8 cellular contexts compared by ENCODE assay signal in genomic region chr18:33495278-33495677, GRCh38. TPM values are rescaled to one million over a fixed set of nuclear protein-coding genes. Genes with fewer than 3 reads are reported as not detected.
A peak's percentile ranks its signal among the peaks of the same experiment; 100 is the strongest.
DNase-seq lines count a peak whose midpoint lies in the region; ATAC-seq, FAIRE-seq and TF ChIP-seq lines count a peak whose summit lies in the region.

No MANE protein-coding gene starts in this region.

- peak; percentile 55 for TF ChIP-seq RAD21 in GM12878 (IDR thresholded peaks at IDR 0.05; ENCODE audit: insufficient read depth, low read depth, low read length)

- no peak for TF ChIP-seq EP300 in GM12878 (IDR thresholded peaks at IDR 0.05; ENCODE audit: borderline replicate concordance in 1 of 2, control insufficient read depth in 1 of 2, low read depth in 2 of 2, low read length in 2 of 2)

- SMC1A ChIA-PET in GM12878 (lab: Charles Lee; ENCODE audit: uncharacterized antibody, unreplicated experiment) = interaction anchor here (0.7 kb wide), 1 partner anchor 265 kb away, joined by 5 read pairs; no protein-coding TSS in a partner anchor

- no peak overlapping the region for H3K27ac ChIP-seq in GM12878 (ENCODE audit: control insufficient read depth, insufficient read depth)

- no peak for FAIRE-seq in GM12878 (lab: Jason Lieb, UNC)

- no TSS peak for BruUV-seq in GM12878 (replicated peaks; lab: Mats Ljungman, UMichigan)

- H3K4me3 ChIP-seq in GM12878 = no peak overlapping the region

- no peak overlapping the region for H3K4me2 ChIP-seq in GM12878 (ENCODE audit: control insufficient read depth, insufficient read depth)

- H2AFZ ChIP-seq in GM12878 (ENCODE audit: control insufficient read depth, low read depth, low read length) = no peak overlapping the region

- CTCF ChIA-PET in GM12878 (lab: Yijun Ruan, JAX) = interaction anchor here (0.7 to 1.4 kb wide), 6 partner anchors 11 to 1337 kb away, joined by 3 to 9 read pairs (median 4); no protein-coding TSS in a partner anchor

- peak; percentile 72 for ATAC-seq in GM12878
- peak; percentile 71 for ATAC-seq in left colon
- ATAC-seq in HG02588 (IDR thresholded peaks at IDR 0.05; ENCODE audit: unreplicated experiment) = no peak

- no peaks in the 10 kb centered on the region for H3K4me1 ChIP-seq in GM12878 (ENCODE audit: control insufficient read depth, insufficient read depth, low read length)

- POLR2A ChIA-PET in GM12878 (lab: Charles Lee) = no interaction called here

- no peak for TF ChIP-seq POLR2A in GM12878 (IDR thresholded peaks at IDR 0.05; ENCODE audit: low read depth, low read length)

- no peaks in the 10 kb centered on the region for H3K36me3 ChIP-seq in GM12878 (ENCODE audit: control insufficient read depth in 2 of 2, insufficient read depth in 2 of 2, low read length in 1 of 2)

- no peaks in the 10 kb centered on the region for H3K79me2 ChIP-seq in GM12878 (ENCODE audit: control insufficient read depth, insufficient read depth, low read length)

- no peak overlapping the region for H3K9ac ChIP-seq in GM12878 (ENCODE audit: control insufficient read depth, insufficient read depth, low read length)

- peak; percentile 8 for DNase-seq in NCI-H2029 (lab: John Stamatoyannopoulos, UW)
- DNase-seq in NCI-H2029 treated with DMSO at 0.1 percent for 48 hours (lab: John Stamatoyannopoulos, UW) = no peak
- DNase-seq in NCI-H1694 treated with DMSO at 0.1 percent for 48 hours (lab: John Stamatoyannopoulos, UW) = peak; percentile 67
- DNase-seq in GM12878 (ENCODE audit: low read depth, low spot score) = peak; percentile 2
- no peak for DNase-seq in left colon
- DNase-seq in AG08395 (ENCODE audit: low spot score) = no peak
- DNase-seq in germinal center (ENCODE audit: low spot score) = no peak

- WGBS in GM12878 (ENCODE audit: insufficient coverage, insufficient replicate concordance, low lambda C conversion rate, missing lambda C conversion rate) = 0% methylated on average over 1 of the region's 1 CpG

- no peaks in the 10 kb centered on the region for H3K27me3 ChIP-seq in GM12878 (replicated peaks in 1 of 2; ENCODE audit: control insufficient read depth in 2 of 2, insufficient read depth in 2 of 2, low read length in 1 of 2)

- intact Hi-C loops in GM12878 (cut with micrococcal nuclease; ENCODE audit: unreplicated experiment) = loop anchor here (1.0 kb wide), 1 partner anchor 263 kb away; no protein-coding TSS in a partner anchor
- intact Hi-C loops in left colon (cut with DNase I, micrococcal nuclease) = loop anchor here (10.0 kb wide), 2 partner anchors 260 to 270 kb away; no protein-coding TSS in a partner anchor

- RAD21 ChIA-PET in GM12878 (lab: Charles Lee; ENCODE audit: unreplicated experiment) = no interaction called here

- no peaks in the 10 kb centered on the region for H3K9me3 ChIP-seq in GM12878 (replicated peaks; ENCODE audit: control insufficient read depth, insufficient read depth, low read length)

- no peaks in the 10 kb centered on the region for H4K20me1 ChIP-seq in GM12878 (ENCODE audit: control insufficient read depth, insufficient read depth)

- peak; percentile 35 to 40 (median 38); a peak in 3 of 6 replicates for TF ChIP-seq CTCF in GM12878 (IDR thresholded peaks at IDR 0.05 in 2 of 3, conservative IDR thresholded peaks at IDR 0.05 in 1 of 3; ENCODE audit: control insufficient read depth in 2 of 3, extremely low read depth in 1 of 3, insufficient read depth in 1 of 3, low read depth in 3 of 3, low read length in 3 of 3)

- in situ Hi-C loops in GM12878 (cut with MboI) = no loop called here

TF ChIP-seq in GM12878, 131 proteins besides CTCF, POLR2A, EP300 and RAD21:
- TF ChIP-seq SPI1 (IDR thresholded peaks at IDR 0.05; ENCODE audit: borderline replicate concordance, insufficient read depth, low read depth, low read length) = no peak
- peak; percentile 33; the same call in 1 of the 2 replicates for TF ChIP-seq SMC3 (IDR thresholded peaks at IDR 0.05; ENCODE audit: borderline replicate concordance, low read length)

RNA-seq across cellular contexts. Expression of gene CCDC178, which starts 54.8 kb away (rescaled TPM):
- not detected in 2 replicates for total RNA-seq in GM12878 (2013; cell fraction: nucleolus; rRNA removed)
- not detected in 2 replicates for total RNA-seq in GM12878 (2014; rRNA removed)
- not detected in 2 replicates for total RNA-seq in GM12878 (2014; rRNA removed; fragmentation: Illumina TruSeq; extraction: Trizol)
- not detected in 2 replicates for total RNA-seq in GM12878 (2021)
- not detected for polyA plus RNA-seq in GM12878 (2011; ENCODE audit: low read depth)
- 0.04 TPM in 2 replicates for polyA plus RNA-seq in GM12878 (2011; rRNA removed)
- not detected in 2 replicates for polyA plus RNA-seq in GM12878 (2011; cell fraction: cytosol; rRNA removed)
- polyA plus RNA-seq in GM12878 (2011; cell fraction: nucleus; rRNA removed) = not detected in 2 replicates
- polyA plus RNA-seq in GM12878 (2012) = not detected in 2 replicates
- polyA plus RNA-seq in GM12878 (2014; fragmentation: Illumina TruSeq; extraction: Trizol) = not detected in 2 replicates
- polyA plus RNA-seq in GM12878 (2014; fragmentation: Nextera tagmentation; extraction: Ambion mirVana) = not detected
- polyA plus RNA-seq in GM12878 (2014; rRNA removed) = not detected in 2 replicates
- polyA plus RNA-seq in GM12878 (2016; fragmentation: Nextera tagmentation; extraction: Ambion mirVana) = not detected
- polyA minus RNA-seq in GM12878 (2011; rRNA and poly(A)+ RNA removed) = not detected in 2 replicates
- not detected in 2 replicates for polyA minus RNA-seq in GM12878 (2011; cell fraction: cytosol; rRNA and poly(A)+ RNA removed)
- not detected in 2 replicates for polyA minus RNA-seq in GM12878 (2011; cell fraction: nucleus; rRNA and poly(A)+ RNA removed)
- under 1 TPM in 1 of 2 donors, not detected in 1; 0.36 TPM for total RNA-seq in left colon

Comparison
In these comparisons a context has a peak if more than half of its experiments do, and no peak if none do; other contexts are left out.
1. DNase-seq: peak in NCI-H2029 (single experiment), NCI-H1694 treated with DMSO at 0.1 percent for 48 hours (single experiment) and GM12878 (single experiment); none in NCI-H2029 treated with DMSO at 0.1 percent for 48 hours (single experiment), left colon (0 of 2), AG08395 (single experiment) and germinal center (single experiment).